21 cellular contexts compared by ENCODE assay signal in the genomic region with DNA sequence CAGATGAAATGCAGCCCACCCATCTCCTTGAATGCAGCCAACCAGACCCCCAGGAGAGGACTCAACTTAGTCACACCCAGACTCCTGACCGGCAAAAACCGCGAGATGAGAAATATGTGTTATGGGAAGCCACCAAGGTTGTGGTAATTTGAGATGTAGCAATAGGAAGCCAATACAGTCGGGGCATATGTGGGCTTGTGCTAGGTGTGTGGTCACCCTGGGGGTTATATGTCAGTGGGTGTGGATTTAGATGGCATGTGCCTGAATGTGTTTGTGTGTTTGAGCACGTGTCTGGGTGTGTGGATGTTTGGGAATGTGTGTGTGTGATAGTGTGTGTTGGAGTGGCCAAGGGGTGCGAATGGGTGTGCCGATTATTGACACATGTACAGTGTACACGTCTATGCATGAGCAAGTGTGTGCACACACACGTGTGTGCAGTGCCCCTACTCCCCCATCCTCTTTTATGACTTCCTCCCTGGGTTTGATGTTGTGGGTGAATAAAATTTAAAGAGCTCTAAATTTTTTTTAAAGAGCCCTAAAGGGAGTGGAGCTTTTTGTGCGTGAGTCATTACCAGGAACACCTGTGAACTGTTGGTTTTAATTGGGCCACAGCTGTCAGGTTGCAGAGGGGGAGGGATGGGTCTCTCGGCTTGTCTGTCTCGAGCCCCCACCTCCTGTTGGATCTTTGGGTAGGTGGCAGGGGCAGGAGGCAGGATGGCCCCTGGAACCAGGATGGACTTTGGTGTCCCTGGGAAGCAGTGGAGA.
DNase-seq lines count a peak whose midpoint lies in the region; ATAC-seq, FAIRE-seq and TF ChIP-seq lines count a peak whose summit lies in the region.
"Had no signal": no experiment of that assay in that cellular context is flagged by ENCODE, and none has a peak within 500 bp of the region (broad histone marks: within the 10 kb centered on the region; RNA-seq: fewer than 3 reads in every experiment).

No MANE protein-coding gene starts in this region.

- H4K20me1 ChIP-seq in GM12878 (ENCODE audit: control insufficient read depth, insufficient read depth): no peaks in the 10 kb centered on the region; the same call in 1 of the 2 replicates

- SMC1A ChIA-PET in GM12878 (lab: Charles Lee; ENCODE audit: uncharacterized antibody, unreplicated experiment): interaction anchor here (0.5 kb wide), 1 partner anchor 12 kb away, joined by 3 read pairs; no protein-coding TSS in a partner anchor

- H3K4me1 Mint-ChIP-seq in glutamatergic neuron (ENCODE audit: low read depth, unreplicated experiment): peaks cover 3% of the 10 kb centered on the region
- H3K4me1 Mint-ChIP-seq: neural progenitor cell had no signal

- POLR2A ChIA-PET in GM12878 (lab: Charles Lee): no interaction called here

- FAIRE-seq in GM12878 (lab: Jason Lieb, UNC): peak; percentile 7
- FAIRE-seq in urothelium cell line (lab: Jason Lieb, UNC): peak; percentile 61

- no peak overlapping the region for H3K4me3 ChIP-seq in GM12878
- H3K4me3 ChIP-seq: neural progenitor cell, transverse colon had no signal

- peak; percentile 30 for DNase-seq in NK-92 treated with Interleukin-12 subunit alpha and Interleukin-12 subunit beta, amount 100 ng/mL, for 24 hours (lab: John Stamatoyannopoulos, UW)
- DNase-seq in NK-92 (lab: John Stamatoyannopoulos, UW; ENCODE audit: unreplicated experiment) (no peak), NCI-H2171 (lab: John Stamatoyannopoulos, UW) (peak; percentile 54), GM12878 (ENCODE audit: low read depth, low spot score) (no peak), urothelium cell line (ENCODE audit: low spot score) (peak; percentile 46), glutamatergic neuron (no peak)
- DNase-seq: activated CD4-positive, alpha-beta T cell treated with anti-CD3 and anti-CD28 coated beads for 1 hour; central memory CD4-positive, alpha-beta T cell; effector CD4-positive, alpha-beta T cell; EL; IMR-90; NCI-H1417 treated with DMSO at 0.1 percent for 48 hours; OCI-M1; retina; stimulated activated naive B cell treated with anti-CD40 and anti-IgM and Interleukin-4, amounts not matched to agents 10 μg/mL and 1 μg/mL and 100 μg/mL, for 72 hours; transverse colon had no signal

- TF ChIP-seq CTCF in GM12878 (IDR thresholded peaks at IDR 0.05 in 2 of 3, conservative IDR thresholded peaks at IDR 0.05 in 1 of 3; ENCODE audit: control insufficient read depth in 2 of 3, extremely low read depth in 1 of 3, insufficient read depth in 1 of 3, low read depth in 3 of 3, low read length in 3 of 3) (no peak), glutamatergic neuron (IDR thresholded peaks at IDR 0.05; ENCODE audit: partially characterized antibody, unreplicated experiment) (no peak)

- WGBS in GM12878 (ENCODE audit: insufficient coverage, insufficient replicate concordance, low lambda C conversion rate, missing lambda C conversion rate): 23% methylated on average over 12 of the region's 12 CpGs

- in situ Hi-C loops in GM12878 (cut with MboI): no loop called here

- ATAC-seq in GM12878 (peak; percentile 39; the same call in 2 of the 3 replicates), HG03097 (IDR thresholded peaks at IDR 0.05; ENCODE audit: low FRiP score, unreplicated experiment) (no peak), GM18867 (IDR thresholded peaks at IDR 0.05; ENCODE audit: unreplicated experiment) (no peak)
- ATAC-seq: SK-N-SH treated with all-trans-retinoic acid at 6 μM for 48 hours; stimulated activated naive B cell treated with anti-CD40 and anti-IgM and Interleukin-4, amounts not matched to agents 10 μg/mL and 1 μg/mL and 100 μg/mL, for 72 hours had no signal

- H3K36me3 ChIP-seq in GM12878 (ENCODE audit: control insufficient read depth in 2 of 2, insufficient read depth in 2 of 2, low read length in 1 of 2): no peaks in the 10 kb centered on the region
- H3K36me3 ChIP-seq: neural progenitor cell, transverse colon had no signal

- H3K9me3 ChIP-seq in GM12878 (replicated peaks; ENCODE audit: control insufficient read depth, insufficient read depth, low read length): no peaks in the 10 kb centered on the region; the same call in 2 of the 3 replicates
- H3K9me3 ChIP-seq: transverse colon had no signal

- H3K36me3 Mint-ChIP-seq in glutamatergic neuron (ENCODE audit: unreplicated experiment): no peaks in the 10 kb centered on the region
- H3K36me3 Mint-ChIP-seq: CD14-positive monocyte; neural progenitor cell; stimulated activated naive B cell treated with anti-CD40 and anti-IgM and Interleukin-4, amounts not matched to agents 10 μg/mL and 1 μg/mL and 100 μg/mL, for 72 hours had no signal

- CTCF ChIA-PET in GM12878 (lab: Yijun Ruan, JAX): interaction anchor here (0.8 kb wide), 1 partner anchor 11 kb away, joined by 3 read pairs; no protein-coding TSS in a partner anchor

- H3K27ac ChIP-seq in GM12878 (ENCODE audit: control insufficient read depth, insufficient read depth): no peak overlapping the region
- H3K27ac ChIP-seq: neural progenitor cell, transverse colon had no signal

- RAD21 ChIA-PET in GM12878 (lab: Charles Lee; ENCODE audit: unreplicated experiment): no interaction called here

- intact Hi-C loops in GM12878 (cut with micrococcal nuclease; ENCODE audit: unreplicated experiment): no loop called here

- H3K27ac Mint-ChIP-seq in glutamatergic neuron (ENCODE audit: unreplicated experiment): no peak overlapping the region
- H3K27ac Mint-ChIP-seq: CD14-positive monocyte; neural progenitor cell; stimulated activated naive B cell treated with anti-CD40 and anti-IgM and Interleukin-4, amounts not matched to agents 10 μg/mL and 1 μg/mL and 100 μg/mL, for 72 hours had no signal

- H3K79me2 ChIP-seq in GM12878 (ENCODE audit: control insufficient read depth, insufficient read depth, low read length): no peaks in the 10 kb centered on the region

- H3K4me2 ChIP-seq in GM12878 (ENCODE audit: control insufficient read depth, insufficient read depth): no peak overlapping the region
- H3K4me2 ChIP-seq: neural progenitor cell had no signal

- no peak overlapping the region for H2AFZ ChIP-seq in GM12878 (ENCODE audit: control insufficient read depth, low read depth, low read length)
- H2AFZ ChIP-seq: neural progenitor cell had no signal

- H3K4me3 Mint-ChIP-seq in glutamatergic neuron (ENCODE audit: unreplicated experiment): no peak overlapping the region
- H3K4me3 Mint-ChIP-seq: CD14-positive monocyte; neural progenitor cell; stimulated activated naive B cell treated with anti-CD40 and anti-IgM and Interleukin-4, amounts not matched to agents 10 μg/mL and 1 μg/mL and 100 μg/mL, for 72 hours had no signal

- BruUV-seq in GM12878 (replicated peaks; lab: Mats Ljungman, UMichigan): no TSS peak

- no peaks in the 10 kb centered on the region for H3K4me1 ChIP-seq in GM12878 (ENCODE audit: control insufficient read depth, insufficient read depth, low read length)
- H3K4me1 ChIP-seq: neural progenitor cell, transverse colon had no signal

- TF ChIP-seq EP300 in GM12878 (IDR thresholded peaks at IDR 0.05; ENCODE audit: borderline replicate concordance in 1 of 2, control insufficient read depth in 1 of 2, low read depth in 2 of 2, low read length in 2 of 2): no peak

- no peak for TF ChIP-seq POLR2A in GM12878 (IDR thresholded peaks at IDR 0.05; ENCODE audit: low read depth, low read length)

- no peak overlapping the region for H3K9ac ChIP-seq in GM12878 (ENCODE audit: control insufficient read depth, insufficient read depth, low read length)
- H3K9ac ChIP-seq: neural progenitor cell had no signal

- peaks cover 7% of the 10 kb centered on the region for H3K27me3 Mint-ChIP-seq in glutamatergic neuron (ENCODE audit: unreplicated experiment)

- H3K9me3 Mint-ChIP-seq in glutamatergic neuron (ENCODE audit: unreplicated experiment): peaks cover 4% of the 10 kb centered on the region
- H3K9me3 Mint-ChIP-seq: neural progenitor cell; stimulated activated naive B cell treated with anti-CD40 and anti-IgM and Interleukin-4, amounts not matched to agents 10 μg/mL and 1 μg/mL and 100 μg/mL, for 72 hours had no signal

- no peak for TF ChIP-seq RAD21 in GM12878 (IDR thresholded peaks at IDR 0.05; ENCODE audit: insufficient read depth, low read depth, low read length)

- H3K27me3 ChIP-seq in GM12878 (replicated peaks in 1 of 2; ENCODE audit: control insufficient read depth in 2 of 2, insufficient read depth in 2 of 2, low read length in 1 of 2): no peaks in the 10 kb centered on the region; a peak in 1 of 4 replicates
- H3K27me3 ChIP-seq: neural progenitor cell had no signal

TF ChIP-seq in GM12878, 131 proteins besides CTCF, POLR2A, EP300 and RAD21:
- TF ChIP-seq, protein P1, sequence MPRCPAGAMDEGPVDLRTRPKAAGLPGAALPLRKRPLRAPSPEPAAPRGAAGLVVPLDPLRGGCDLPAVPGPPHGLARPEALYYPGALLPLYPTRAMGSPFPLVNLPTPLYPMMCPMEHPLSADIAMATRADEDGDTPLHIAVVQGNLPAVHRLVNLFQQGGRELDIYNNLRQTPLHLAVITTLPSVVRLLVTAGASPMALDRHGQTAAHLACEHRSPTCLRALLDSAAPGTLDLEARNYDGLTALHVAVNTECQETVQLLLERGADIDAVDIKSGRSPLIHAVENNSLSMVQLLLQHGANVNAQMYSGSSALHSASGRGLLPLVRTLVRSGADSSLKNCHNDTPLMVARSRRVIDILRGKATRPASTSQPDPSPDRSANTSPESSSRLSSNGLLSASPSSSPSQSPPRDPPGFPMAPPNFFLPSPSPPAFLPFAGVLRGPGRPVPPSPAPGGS (IDR thresholded peaks at IDR 0.05; ENCODE audit: borderline replicate concordance, insufficient read depth, low read depth, low read length, poor library complexity, severe bottlenecking): peak; percentile 51
- TF ChIP-seq IKZF1 (conservative IDR thresholded peaks at IDR 0.05) (no peak), BHLHE40 (IDR thresholded peaks at IDR 0.05; ENCODE audit: borderline replicate concordance in 1 of 2, low read depth in 2 of 2, low read length in 1 of 2) (peak in 1 of 2 experiments; percentile 37; a peak in 1 of 4 replicates)
TF ChIP-seq in GM12878: peak in this region for 2.

Comparison
In these comparisons a context has a peak if more than half of its experiments do, and no peak if none do; other contexts are left out.
1. DNase-seq: peak in NK-92 treated with Interleukin-12 subunit alpha and Interleukin-12 subunit beta, amount 100 ng/mL, for 24 hours (single experiment), NCI-H2171 (single experiment) and urothelium cell line (single experiment); none in NK-92 (single experiment), GM12878 (single experiment) and glutamatergic neuron (single experiment).